Comparison of ENCODE assay signal across 17 cellular contexts in genomic region chrX:11380187-11380586, GRCh38.
DNase-seq lines count a peak whose midpoint lies in the region; ATAC-seq and TF ChIP-seq lines count a peak whose summit lies in the region.
"Had no signal": no experiment of that assay in that cellular context is flagged by ENCODE, and none has a peak within 500 bp of the region (broad histone marks: within the 10 kb centered on the region; RNA-seq: fewer than 3 reads in every experiment).

No MANE protein-coding gene starts in this region.

- no peaks in the 10 kb centered on the region for H3K27me3 ChIP-seq in gastrocnemius medialis
- H3K27me3 ChIP-seq: cardiac muscle cell had no signal

- no peak for TF ChIP-seq CTCF in gastrocnemius medialis (IDR thresholded peaks at IDR 0.05 in 4 of 5, conservative IDR thresholded peaks at IDR 0.05 in 1 of 5)
- TF ChIP-seq CTCF in activated CD8-positive, alpha-beta T cell treated with anti-CD3 and anti-CD28 coated beads for 36 hours (IDR thresholded peaks at IDR 0.05): no peak

- no peaks in the 10 kb centered on the region for H3K36me3 Mint-ChIP-seq in activated CD8-positive, alpha-beta T cell treated with anti-CD3 and anti-CD28 coated beads for 36 hours (ENCODE audit: low read depth)
- H3K36me3 Mint-ChIP-seq in activated CD4-positive, alpha-beta memory T cell treated with anti-CD3 and anti-CD28 coated beads for 36 hours: no peaks in the 10 kb centered on the region
- H3K36me3 Mint-ChIP-seq: activated naive CD4-positive, alpha-beta T cell treated with anti-CD3 and anti-CD28 coated beads, Interleukin-2, amount 50 U/mL, for 24 hours had no signal

- H3K4me3 Mint-ChIP-seq in activated CD8-positive, alpha-beta T cell treated with anti-CD3 and anti-CD28 coated beads for 36 hours: no peak overlapping the region
- H3K4me3 Mint-ChIP-seq in activated CD4-positive, alpha-beta memory T cell treated with anti-CD3 and anti-CD28 coated beads for 36 hours: no peak overlapping the region
- H3K4me3 Mint-ChIP-seq: activated naive CD4-positive, alpha-beta T cell treated with anti-CD3 and anti-CD28 coated beads, Interleukin-2, amount 50 U/mL, for 24 hours had no signal

- H3K9me3 Mint-ChIP-seq in activated CD8-positive, alpha-beta T cell treated with anti-CD3 and anti-CD28 coated beads for 36 hours: no peaks in the 10 kb centered on the region
- no peaks in the 10 kb centered on the region for H3K9me3 Mint-ChIP-seq in activated CD4-positive, alpha-beta memory T cell treated with anti-CD3 and anti-CD28 coated beads for 36 hours
- H3K9me3 Mint-ChIP-seq: activated naive CD4-positive, alpha-beta T cell treated with anti-CD3 and anti-CD28 coated beads, Interleukin-2, amount 50 U/mL, for 24 hours had no signal

- in situ Hi-C loops in gastrocnemius medialis (cut with MboI; ENCODE audit: low sequenced_read_pairs in 4 of 4): loop anchor here in 1 of 4 donors (25.0 kb wide), 1 partner anchor 382 kb away; the partner anchor contains the start of gene MSL3

- DNase-seq in EL (peak; percentile 13), dermis blood vessel endothelial cell (peak; percentile 13), left ventricle myocardium superior (no peak), gastrocnemius medialis (no peak), GDM1 (lab: John Stamatoyannopoulos, UW) (no peak)
- no peak for DNase-seq in activated CD8-positive, alpha-beta T cell treated with anti-CD3 and anti-CD28 coated beads for 36 hours
- no peak for DNase-seq in activated CD4-positive, alpha-beta T cell treated with anti-CD3 and anti-CD28 coated beads for 48 hours
- DNase-seq in activated CD4-positive, alpha-beta memory T cell treated with anti-CD3 and anti-CD28 coated beads for 36 hours: no peak
- DNase-seq: activated CD4-positive, CD25-positive, alpha-beta regulatory T cell treated with anti-CD3 and anti-CD28 coated beads, Interleukin-2, amount 50 U/mL, for 72 hours; NCI-H345; SIG-M5 had no signal

- H3K4me1 ChIP-seq in gastrocnemius medialis: no peaks in the 10 kb centered on the region

- intact Hi-C loops in left ventricle myocardium superior (cut with micrococcal nuclease) (no loop called here), gastrocnemius medialis (cut with DNase I; ENCODE audit: low total_unique reads) (loop anchor here (2.0 to 10.0 kb wide), 2 partner anchors 125 to 151 kb away; no protein-coding TSS in a partner anchor)
- intact Hi-C loops in activated CD8-positive, alpha-beta T cell treated with anti-CD3 and anti-CD28 coated beads for 36 hours (cut with micrococcal nuclease): no loop called here
- intact Hi-C loops in activated CD4-positive, alpha-beta memory T cell treated with anti-CD3 and anti-CD28 coated beads for 36 hours (cut with micrococcal nuclease): no loop called here

- POLR2A ChIA-PET in activated CD8-positive, alpha-beta T cell treated with anti-CD3 and anti-CD28 coated beads for 36 hours (lab: Charles Lee): no interaction called here
- POLR2A ChIA-PET in activated CD4-positive, alpha-beta memory T cell treated with anti-CD3 and anti-CD28 coated beads for 36 hours (lab: Charles Lee): no interaction called here

- CTCF ChIA-PET in activated CD8-positive, alpha-beta T cell treated with anti-CD3 and anti-CD28 coated beads for 36 hours (lab: Charles Lee): no interaction called here
- CTCF ChIA-PET in activated CD4-positive, alpha-beta memory T cell treated with anti-CD3 and anti-CD28 coated beads for 36 hours (lab: Charles Lee): no interaction called here

- H3K9me3 ChIP-seq in gastrocnemius medialis: no peaks in the 10 kb centered on the region

- no peak for TF ChIP-seq POLR2A in gastrocnemius medialis (IDR thresholded peaks at IDR 0.05)

- H3K36me3 ChIP-seq in gastrocnemius medialis: no peaks in the 10 kb centered on the region
- H3K36me3 ChIP-seq: BLaER1 treated with 17β-estradiol and CSF1 and Interleukin-3, amounts not matched to agents 10 nM and 100 nM; cardiac muscle cell had no signal

- ATAC-seq in left ventricle myocardium superior (peak; percentile 75), gastrocnemius medialis (peak; percentile 75 to 80)
- no peak for ATAC-seq in activated CD8-positive, alpha-beta T cell treated with anti-CD3 and anti-CD28 coated beads for 36 hours

- no peaks in the 10 kb centered on the region for H3K4me1 Mint-ChIP-seq in activated CD8-positive, alpha-beta T cell treated with anti-CD3 and anti-CD28 coated beads for 36 hours (ENCODE audit: low read depth)
- no peaks in the 10 kb centered on the region for H3K4me1 Mint-ChIP-seq in activated CD4-positive, alpha-beta memory T cell treated with anti-CD3 and anti-CD28 coated beads for 36 hours (ENCODE audit: low read depth)
- H3K4me1 Mint-ChIP-seq: activated naive CD4-positive, alpha-beta T cell treated with anti-CD3 and anti-CD28 coated beads, Interleukin-2, amount 50 U/mL, for 24 hours had no signal

- H3K4me3 ChIP-seq in gastrocnemius medialis: no peak overlapping the region
- H3K4me3 ChIP-seq: BLaER1 treated with 17β-estradiol and CSF1 and Interleukin-3, amounts not matched to agents 10 nM and 100 nM; cardiac muscle cell had no signal

- H3K27ac Mint-ChIP-seq in activated CD8-positive, alpha-beta T cell treated with anti-CD3 and anti-CD28 coated beads for 36 hours: no peak overlapping the region
- no peak overlapping the region for H3K27ac Mint-ChIP-seq in activated CD4-positive, alpha-beta memory T cell treated with anti-CD3 and anti-CD28 coated beads for 36 hours
- H3K27ac Mint-ChIP-seq: activated naive CD4-positive, alpha-beta T cell treated with anti-CD3 and anti-CD28 coated beads, Interleukin-2, amount 50 U/mL, for 24 hours had no signal

- peak overlapping the region in 2 of 4 donors; percentile 40 to 43 for H3K27ac ChIP-seq in gastrocnemius medialis
- H3K27ac ChIP-seq: cardiac muscle cell, HL-60, KMS-11, parathyroid adenoma had no signal

- no peaks in the 10 kb centered on the region for H3K27me3 Mint-ChIP-seq in activated CD8-positive, alpha-beta T cell treated with anti-CD3 and anti-CD28 coated beads for 36 hours
- H3K27me3 Mint-ChIP-seq in activated CD4-positive, alpha-beta memory T cell treated with anti-CD3 and anti-CD28 coated beads for 36 hours: no peaks in the 10 kb centered on the region

Comparison
In these comparisons a context has a peak if more than half of its experiments do, and no peak if none do; other contexts are left out.
1. DNase-seq: peak in EL (single experiment) and dermis blood vessel endothelial cell (single experiment); none in left ventricle myocardium superior (single experiment), gastrocnemius medialis (0 of 2), GDM1 (single experiment), activated CD8-positive, alpha-beta T cell treated with anti-CD3 and anti-CD28 coated beads for 36 hours (single experiment), activated CD4-positive, alpha-beta T cell treated with anti-CD3 and anti-CD28 coated beads for 48 hours (single experiment) and activated CD4-positive, alpha-beta memory T cell treated with anti-CD3 and anti-CD28 coated beads for 36 hours (single experiment).